23 cellular contexts compared by ENCODE assay signal in genomic region chr20:41913146-41913545, GRCh38.
DNase-seq lines count a peak whose midpoint lies in the region; ATAC-seq, FAIRE-seq and TF ChIP-seq lines count a peak whose summit lies in the region.
"Had no signal": no experiment of that assay in that cellular context is flagged by ENCODE, and none has a peak within 500 bp of the region (broad histone marks: within the 10 kb centered on the region; RNA-seq: fewer than 3 reads in every experiment).

No MANE protein-coding gene starts in this region.

- H4K20me1 ChIP-seq in IMR-90 (ENCODE audit: insufficient read depth, low read length): no peaks in the 10 kb centered on the region
- no peaks in the 10 kb centered on the region for H4K20me1 ChIP-seq in K562 (replicated peaks; ENCODE audit: control insufficient read depth, insufficient read depth, low read length)
- H4K20me1 ChIP-seq: BLaER1 treated with 17β-estradiol and CSF1 and Interleukin-3, amounts not matched to agents 10 nM and 100 nM had no signal

- FAIRE-seq in A549 (lab: Jason Lieb, UNC): no peak
- no peak for FAIRE-seq in K562 (lab: Jason Lieb, UNC)
- FAIRE-seq: A204.1, D721Med, G401.6, GM12891, GM19239 had no signal

- no peak for DNase-seq in A549 (ENCODE audit: low read depth in 1 of 2, low spot score in 1 of 2)
- DNase-seq in IMR-90: no peak
- DNase-seq in K562 (ENCODE audit: extremely low read depth in 1 of 4, low spot score in 3 of 4): no peak
- DNase-seq in right atrium auricular region (ENCODE audit: low spot score): no peak
- no peak for DNase-seq in nephron progenitor cell
- DNase-seq: 8988T; AML-193; Caco-2; Calu3; CD4-positive, alpha-beta T cell; CD8-positive, alpha-beta T cell; DMS79 treated with DMSO at 0.1 percent for 48 hours; GF-D8 had no signal

- dilution Hi-C loops in IMR-90 (cut with HindIII; ENCODE audit: low sequenced_read_pairs, unreplicated experiment): no loop called here

- no peak overlapping the region for H3K4me3 ChIP-seq in A549
- no peak overlapping the region for H3K4me3 ChIP-seq in IMR-90 (ENCODE audit: insufficient read depth, low read depth, low read length)
- no peak overlapping the region for H3K4me3 ChIP-seq in K562
- no peak overlapping the region for H3K4me3 ChIP-seq in parathyroid adenoma (ENCODE audit: low read depth, low read length)
- no peak overlapping the region for H3K4me3 ChIP-seq in right atrium auricular region
- H3K4me3 ChIP-seq: BLaER1 treated with 17β-estradiol and CSF1 and Interleukin-3, amounts not matched to agents 10 nM and 100 nM had no signal

- no peak for TF ChIP-seq CTCF in A549 (IDR thresholded peaks at IDR 0.05)
- TF ChIP-seq CTCF in IMR-90 (conservative IDR thresholded peaks at IDR 0.05; ENCODE audit: low read depth, low read length): no peak
- TF ChIP-seq CTCF in K562 (IDR thresholded peaks at IDR 0.05 in 2 of 3, conservative IDR thresholded peaks at IDR 0.05 in 1 of 3; ENCODE audit: insufficient read depth in 2 of 3, low read depth in 1 of 3, low read length in 3 of 3): no peak
- no peak for TF ChIP-seq CTCF in parathyroid adenoma (IDR thresholded peaks at IDR 0.05)
- TF ChIP-seq CTCF in right atrium auricular region (IDR thresholded peaks at IDR 0.05): no peak
- TF ChIP-seq CTCF in nephron progenitor cell (IDR thresholded peaks at IDR 0.05): no peak

- H3K23ac ChIP-seq in IMR-90 (ENCODE audit: low read depth, low read length): no peak overlapping the region

- ATAC-seq in A549 (no peak), IMR-90 (ENCODE audit: low read depth) (no peak), K562 (no peak), HG02970 (IDR thresholded peaks at IDR 0.05; ENCODE audit: low FRiP score, unreplicated experiment) (no peak)
- ATAC-seq: CD8-positive, alpha-beta T cell had no signal

- TF ChIP-seq RAD21 in A549 (conservative IDR thresholded peaks at IDR 0.05 in 1 of 2, IDR thresholded peaks at IDR 0.05 in 1 of 2) (no peak), IMR-90 (IDR thresholded peaks at IDR 0.05; ENCODE audit: low read length) (no peak), K562 (CRISPR knock-in tag; conservative IDR thresholded peaks at IDR 0.05 in 1 of 2, IDR thresholded peaks at IDR 0.05 in 1 of 2) (no peak)

- no peak overlapping the region for H3K9ac ChIP-seq in IMR-90 (ENCODE audit: low read depth, low read length)
- H3K9ac ChIP-seq in K562 (ENCODE audit: insufficient read depth in 1 of 2, low read depth in 2 of 2, low read length in 2 of 2): no peak overlapping the region
- no peak overlapping the region for H3K9ac ChIP-seq in parathyroid adenoma
- H3K9ac ChIP-seq: BLaER1 treated with 17β-estradiol and CSF1 and Interleukin-3, amounts not matched to agents 10 nM and 100 nM had no signal

- H3K79me2 ChIP-seq in K562 (ENCODE audit: control insufficient read depth, insufficient read depth, low read length) (no peaks in the 10 kb centered on the region), parathyroid adenoma (peaks cover 5% of the 10 kb centered on the region)

- H3K4me2 ChIP-seq in A549 (no peak overlapping the region), IMR-90 (ENCODE audit: low read depth, low read length) (no peak overlapping the region), K562 (ENCODE audit: insufficient read depth, low read length) (no peak overlapping the region), parathyroid adenoma (ENCODE audit: low read length) (no peak overlapping the region)
- H3K4me2 ChIP-seq: BLaER1 treated with 17β-estradiol and CSF1 and Interleukin-3, amounts not matched to agents 10 nM and 100 nM had no signal

- TF ChIP-seq EP300 in A549 (IDR thresholded peaks at IDR 0.05) (no peak), K562 (IDR thresholded peaks at IDR 0.05; ENCODE audit: low read length) (no peak)

- no peaks in the 10 kb centered on the region for H3K36me3 ChIP-seq in IMR-90 (ENCODE audit: control insufficient read depth, insufficient read depth, low read length)
- H3K36me3 ChIP-seq in K562 (ENCODE audit: control insufficient read depth, insufficient read depth, low read length): no peaks in the 10 kb centered on the region
- H3K36me3 ChIP-seq in parathyroid adenoma (ENCODE audit: control insufficient read depth, insufficient read depth, low read length): no peaks in the 10 kb centered on the region
- no peaks in the 10 kb centered on the region for H3K36me3 ChIP-seq in right atrium auricular region

- BruUV-seq in IMR-90 (replicated peaks; lab: Mats Ljungman, UMichigan): no TSS peak
- BruUV-seq in K562 (replicated peaks; lab: Mats Ljungman, UMichigan): no TSS peak

- no peak overlapping the region for H2AK5ac ChIP-seq in IMR-90 (ENCODE audit: low read depth, low read length)

- no peaks in the 10 kb centered on the region for H3K9me1 ChIP-seq in IMR-90 (ENCODE audit: insufficient read depth, low read length)
- H3K9me1 ChIP-seq in K562 (ENCODE audit: control insufficient read depth, insufficient read depth, low read length): no peaks in the 10 kb centered on the region

- no peaks in the 10 kb centered on the region for H3K36me3 Mint-ChIP-seq in nephron progenitor cell (ENCODE audit: low read depth)
- H3K36me3 Mint-ChIP-seq: CD8-positive, alpha-beta T cell had no signal

- no peak overlapping the region for H4K8ac ChIP-seq in IMR-90 (ENCODE audit: low read depth in 2 of 2, low read length in 2 of 2)

- no peak overlapping the region for H3K14ac ChIP-seq in IMR-90 (replicated peaks; ENCODE audit: low read depth, low read length)

- H3K4me1 Mint-ChIP-seq in nephron progenitor cell: no peaks in the 10 kb centered on the region
- H3K4me1 Mint-ChIP-seq: B cell had no signal

- no peak overlapping the region for H3K4me3 Mint-ChIP-seq in nephron progenitor cell
- H3K4me3 Mint-ChIP-seq: B cell; CD4-positive, alpha-beta T cell; CD8-positive, alpha-beta T cell had no signal

- no peaks in the 10 kb centered on the region for H3K27me3 Mint-ChIP-seq in nephron progenitor cell (ENCODE audit: low read depth, poor library complexity)
- H3K27me3 Mint-ChIP-seq: B cell had no signal

- no peak overlapping the region for H2BK20ac ChIP-seq in IMR-90 (ENCODE audit: low read depth, low read length)

- no peak overlapping the region for H2BK120ac ChIP-seq in IMR-90 (ENCODE audit: low read depth, low read length)

- H2BK5ac ChIP-seq in IMR-90 (ENCODE audit: low read depth, low read length, poor library complexity, severe bottlenecking): no peak overlapping the region

- TF ChIP-seq POLR2A in A549 (IDR thresholded peaks at IDR 0.05; ENCODE audit: low read length) (no peak), IMR-90 (IDR thresholded peaks at IDR 0.05; ENCODE audit: low read depth, low read length) (no peak), K562 (conservative IDR thresholded peaks at IDR 0.05) (no peak)

- H3K27ac ChIP-seq in A549: no peak overlapping the region
- no peak overlapping the region for H3K27ac ChIP-seq in IMR-90 (ENCODE audit: insufficient read depth, low read length)
- no peak overlapping the region for H3K27ac ChIP-seq in K562 (ENCODE audit: extremely low read depth, low read depth, low read length)
- peak overlapping the region; percentile 2 for H3K27ac ChIP-seq in parathyroid adenoma
- no peak overlapping the region for H3K27ac ChIP-seq in right atrium auricular region
- H3K27ac ChIP-seq: BLaER1 treated with 17β-estradiol and CSF1 and Interleukin-3, amounts not matched to agents 10 nM and 100 nM; C4-2B had no signal

- H2AK9ac ChIP-seq in IMR-90 (replicated peaks; ENCODE audit: low read depth, low read length, poor library complexity): no peak overlapping the region

- in situ Hi-C loops in IMR-90 (cut with MboI; ENCODE audit: low sequenced_read_pairs): no loop called here
- in situ Hi-C loops in K562 (cut with MboI): no loop called here

- H3K27ac Mint-ChIP-seq in nephron progenitor cell: no peak overlapping the region
- H3K27ac Mint-ChIP-seq: B cell; CD4-positive, alpha-beta T cell; CD8-positive, alpha-beta T cell had no signal

- no peak overlapping the region for H3K56ac ChIP-seq in IMR-90 (ENCODE audit: extremely low read depth, insufficient read depth, low read length)

- no peaks in the 10 kb centered on the region for H3K9me3 ChIP-seq in A549
- H3K9me3 ChIP-seq in IMR-90 (ENCODE audit: control insufficient read depth, insufficient read depth, low read length): peaks cover 3% of the 10 kb centered on the region; the same call in 1 of the 2 replicates
- H3K9me3 ChIP-seq in K562 (replicated peaks; ENCODE audit: control insufficient read depth, insufficient read depth, low read depth, low read length): no peaks in the 10 kb centered on the region
- no peaks in the 10 kb centered on the region for H3K9me3 ChIP-seq in parathyroid adenoma (ENCODE audit: control insufficient read depth, low read length)
- peaks cover 0 to 4% of the 10 kb centered on the region in 2 donors for H3K9me3 ChIP-seq in right atrium auricular region

- H2BK15ac ChIP-seq in IMR-90 (ENCODE audit: low read depth, low read length): no peak overlapping the region

- H4K5ac ChIP-seq in IMR-90 (ENCODE audit: low read depth, low read length): no peak overlapping the region

- H3K9me3 Mint-ChIP-seq in nephron progenitor cell: peaks cover 6% of the 10 kb centered on the region
- H3K9me3 Mint-ChIP-seq: CD8-positive, alpha-beta T cell had no signal

- H2AFZ ChIP-seq in IMR-90 (replicated peaks; ENCODE audit: low read length, poor library complexity): no peak overlapping the region
- no peak overlapping the region for H2AFZ ChIP-seq in K562 (ENCODE audit: low read depth, low read length)
- H2AFZ ChIP-seq in parathyroid adenoma: no peak overlapping the region

- H3K27me3 ChIP-seq in IMR-90 (ENCODE audit: control insufficient read depth, insufficient read depth, low read length) (no peaks in the 10 kb centered on the region), K562 (ENCODE audit: control insufficient read depth in 2 of 2, insufficient read depth in 2 of 2, low read length in 2 of 2) (no peaks in the 10 kb centered on the region; a peak in 1 of 5 replicates), parathyroid adenoma (ENCODE audit: control insufficient read depth, insufficient read depth, low read length) (no peaks in the 10 kb centered on the region), right atrium auricular region (no peaks in the 10 kb centered on the region)
- H3K27me3 ChIP-seq: BLaER1 treated with 17β-estradiol and CSF1 and Interleukin-3, amounts not matched to agents 10 nM and 100 nM had no signal

- intact Hi-C loops in IMR-90 (cut with micrococcal nuclease): no loop called here
- intact Hi-C loops in K562 (cut with micrococcal nuclease): no loop called here

- H3K4ac ChIP-seq in IMR-90 (ENCODE audit: low read depth, low read length): no peak overlapping the region

- no peaks in the 10 kb centered on the region for H3K79me1 ChIP-seq in IMR-90 (ENCODE audit: low read depth in 1 of 2, low read length in 2 of 2)

- no peak overlapping the region for H3K18ac ChIP-seq in IMR-90 (ENCODE audit: low read depth, low read length)

- CTCF ChIA-PET in A549 (lab: Yijun Ruan, JAX): no interaction called here
- CTCF ChIA-PET in IMR-90 (lab: Yijun Ruan, JAX): no interaction called here
- CTCF ChIA-PET in K562 (lab: Yijun Ruan, JAX; ENCODE audit: low intra/inter-chr PET ratio): no interaction called here

- POLR2A ChIA-PET in A549 (lab: Yijun Ruan, JAX) (no interaction called here), IMR-90 (lab: Charles Lee; ENCODE audit: unreplicated experiment) (no interaction called here), K562 (lab: Yijun Ruan, JAX) (no interaction called here)

- H4K91ac ChIP-seq in IMR-90 (ENCODE audit: insufficient read depth, low read depth, low read length): no peak overlapping the region

- no peaks in the 10 kb centered on the region for H3K4me1 ChIP-seq in A549
- H3K4me1 ChIP-seq in IMR-90 (ENCODE audit: control insufficient read depth, insufficient read depth, low read length): no peaks in the 10 kb centered on the region
- no peaks in the 10 kb centered on the region for H3K4me1 ChIP-seq in K562 (replicated peaks in 1 of 2; ENCODE audit: control insufficient read depth in 2 of 2, insufficient read depth in 2 of 2, low read length in 2 of 2)
- peaks cover 9% of the 10 kb centered on the region for H3K4me1 ChIP-seq in parathyroid adenoma
- no peaks in the 10 kb centered on the region for H3K4me1 ChIP-seq in right atrium auricular region
- H3K4me1 ChIP-seq: BLaER1 treated with 17β-estradiol and CSF1 and Interleukin-3, amounts not matched to agents 10 nM and 100 nM; Caco-2 had no signal

Comparison
In these comparisons a context has a peak if more than half of its experiments do, and no peak if none do; other contexts are left out.
1. Of the 35 proteins assayed by ChIP-seq in both K562 and A549: peak only in K562: none; only in A549: none; in both: MAFK; in neither: 34.